Comparison of ENCODE assay signal across 17 cellular contexts in genomic region chr5:71874521-71874920, GRCh38.
DNase-seq lines count a peak whose midpoint lies in the region; ATAC-seq and TF ChIP-seq lines count a peak whose summit lies in the region.
"Had no signal": no experiment of that assay in that cellular context is flagged by ENCODE, and none has a peak within 500 bp of the region (broad histone marks: within the 10 kb centered on the region; RNA-seq: fewer than 3 reads in every experiment).

No MANE protein-coding gene starts in this region.

- no peaks in the 10 kb centered on the region for H3K9me3 Mint-ChIP-seq in activated CD4-positive, alpha-beta T cell treated with anti-CD3 and anti-CD28 coated beads, Interleukin-2, amount 10 ng/mL, durations not matched to agents 24 days and 14 days
- H3K9me3 Mint-ChIP-seq in neural progenitor cell (peaks cover 9% of the 10 kb centered on the region), type B pancreatic cell (peaks cover 7% of the 10 kb centered on the region)
- H3K9me3 Mint-ChIP-seq in naive thymus-derived CD8-positive, alpha-beta T cell = peaks cover 0 to 6% (median 0%) of the 10 kb centered on the region in 9 donors

- peaks cover 14% of the 10 kb centered on the region for H3K27me3 Mint-ChIP-seq in activated CD4-positive, alpha-beta T cell treated with anti-CD3 and anti-CD28 coated beads, Interleukin-2, amount 10 ng/mL, durations not matched to agents 24 days and 14 days
- H3K27me3 Mint-ChIP-seq in neural progenitor cell (ENCODE audit: insufficient read depth, low read depth) = peaks cover 2% of the 10 kb centered on the region
- no peaks in the 10 kb centered on the region for H3K27me3 Mint-ChIP-seq in type B pancreatic cell
- H3K27me3 Mint-ChIP-seq in naive thymus-derived CD8-positive, alpha-beta T cell = peaks cover 3 to 11% (median 8%) of the 10 kb centered on the region in 5 donors

- no peaks in the 10 kb centered on the region for H3K36me3 ChIP-seq in ascending aorta
- H3K36me3 ChIP-seq in neural progenitor cell = peaks cover 6% of the 10 kb centered on the region
- H3K36me3 ChIP-seq: BLaER1 had no signal

- H3K9ac ChIP-seq in neural progenitor cell = no peak overlapping the region
- H3K9ac ChIP-seq: BLaER1 had no signal

- H3K4me3 Mint-ChIP-seq in activated CD4-positive, alpha-beta T cell treated with anti-CD3 and anti-CD28 coated beads, Interleukin-2, amount 10 ng/mL, durations not matched to agents 24 days and 14 days = no peak overlapping the region
- H3K4me3 Mint-ChIP-seq in neural progenitor cell (peak overlapping the region; percentile 7), type B pancreatic cell (no peak overlapping the region)
- H3K4me3 Mint-ChIP-seq in naive thymus-derived CD8-positive, alpha-beta T cell = no peak overlapping the region
- H3K4me3 Mint-ChIP-seq: CD14-positive monocyte; CD4-positive, alpha-beta memory T cell; H9 had no signal

- H3K4me3 ChIP-seq in ascending aorta (no peak overlapping the region), neural progenitor cell (no peak overlapping the region)
- H3K4me3 ChIP-seq: BLaER1 had no signal

- no peaks in the 10 kb centered on the region for H3K79me2 ChIP-seq in neural progenitor cell (ENCODE audit: low read depth)

- no peak for ATAC-seq in naive thymus-derived CD8-positive, alpha-beta T cell

- H3K9me3 ChIP-seq in ascending aorta = peaks cover 0 to 6% of the 10 kb centered on the region in 2 donors
- no peaks in the 10 kb centered on the region for H3K9me3 ChIP-seq in neural progenitor cell (ENCODE audit: low read depth)
- H3K9me3 ChIP-seq: BLaER1 had no signal

- no peaks in the 10 kb centered on the region for H3K4me1 Mint-ChIP-seq in activated CD4-positive, alpha-beta T cell treated with anti-CD3 and anti-CD28 coated beads, Interleukin-2, amount 10 ng/mL, durations not matched to agents 24 days and 14 days
- H3K4me1 Mint-ChIP-seq in neural progenitor cell = peaks cover 5% of the 10 kb centered on the region
- peaks cover 5% of the 10 kb centered on the region for H3K4me1 Mint-ChIP-seq in type B pancreatic cell (ENCODE audit: unreplicated experiment)
- H3K4me1 Mint-ChIP-seq in naive thymus-derived CD8-positive, alpha-beta T cell = no peaks in the 10 kb centered on the region
- H3K4me1 Mint-ChIP-seq: CD14-positive monocyte; CD4-positive, alpha-beta memory T cell had no signal

- peaks cover 0 to 5% of the 10 kb centered on the region in 2 donors for H3K4me1 ChIP-seq in ascending aorta
- H3K4me1 ChIP-seq in neural progenitor cell = no peaks in the 10 kb centered on the region
- H3K4me1 ChIP-seq: BLaER1 had no signal

- H3F3A ChIP-seq in neural progenitor cell (ENCODE audit: low read depth) = no peaks in the 10 kb centered on the region

- POLR2A ChIA-PET in naive thymus-derived CD8-positive, alpha-beta T cell (lab: Charles Lee) = no interaction called here

- no peak overlapping the region for H2AFZ ChIP-seq in neural progenitor cell (replicated peaks)

- in situ Hi-C loops in GM13977 (cut with MboI; ENCODE audit: low pct_unique_long_range_greater_than_20kb, low sequenced_read_pairs, unreplicated experiment) = no loop called here

- DNase-seq in activated CD4-positive, alpha-beta T cell treated with anti-CD3 and anti-CD28 coated beads, Interleukin-2, amount 10 ng/mL, durations not matched to agents 24 days and 14 days = peak; percentile 4
- DNase-seq in activated CD4-positive, alpha-beta T cell treated with anti-CD3 and anti-CD28 coated beads, Interleukin-2, amount 50 U/mL, for 1 hour = no peak
- no peak for DNase-seq in ascending aorta (ENCODE audit: low spot score in 2 of 2)
- DNase-seq in neural progenitor cell (ENCODE audit: low spot score) = no peak
- no peak for DNase-seq in type B pancreatic cell (ENCODE audit: extremely low spot score, unreplicated experiment)
- no peak for DNase-seq in naive thymus-derived CD8-positive, alpha-beta T cell
- no peak for DNase-seq in GM13977 (ENCODE audit: low spot score)
- no peak for DNase-seq in posterior cingulate gyrus
- DNase-seq: CD4-positive, alpha-beta memory T cell; DMS53; DND-41; EL; H9; IMR-90 had no signal

- H3K36me3 Mint-ChIP-seq in activated CD4-positive, alpha-beta T cell treated with anti-CD3 and anti-CD28 coated beads, Interleukin-2, amount 10 ng/mL, durations not matched to agents 24 days and 14 days (ENCODE audit: low read depth) = no peaks in the 10 kb centered on the region
- no peaks in the 10 kb centered on the region for H3K36me3 Mint-ChIP-seq in neural progenitor cell
- H3K36me3 Mint-ChIP-seq in type B pancreatic cell = no peaks in the 10 kb centered on the region
- H3K36me3 Mint-ChIP-seq in naive thymus-derived CD8-positive, alpha-beta T cell = peaks cover 0 to 5% (median 0%) of the 10 kb centered on the region in 3 donors
- H3K36me3 Mint-ChIP-seq: CD14-positive monocyte; CD4-positive, alpha-beta memory T cell had no signal

- H4K20me1 ChIP-seq in neural progenitor cell (ENCODE audit: low read depth) = no peaks in the 10 kb centered on the region
- H4K20me1 ChIP-seq: BLaER1 had no signal

- no peak overlapping the region for H3K4me2 ChIP-seq in neural progenitor cell
- H3K4me2 ChIP-seq: BLaER1 had no signal

- H3K27ac Mint-ChIP-seq in activated CD4-positive, alpha-beta T cell treated with anti-CD3 and anti-CD28 coated beads, Interleukin-2, amount 10 ng/mL, durations not matched to agents 24 days and 14 days = no peak overlapping the region
- no peak overlapping the region for H3K27ac Mint-ChIP-seq in neural progenitor cell
- H3K27ac Mint-ChIP-seq in type B pancreatic cell = peak overlapping the region; percentile 52
- H3K27ac Mint-ChIP-seq in naive thymus-derived CD8-positive, alpha-beta T cell = no peak overlapping the region
- H3K27ac Mint-ChIP-seq: CD14-positive monocyte; CD4-positive, alpha-beta memory T cell; H9 had no signal

- no peaks in the 10 kb centered on the region for H3K27me3 ChIP-seq in ascending aorta
- H3K27me3 ChIP-seq in neural progenitor cell = no peaks in the 10 kb centered on the region
- H3K27me3 ChIP-seq: BLaER1 had no signal

- intact Hi-C loops in activated CD4-positive, alpha-beta T cell treated with anti-CD3 and anti-CD28 coated beads, Interleukin-2, amount 10 ng/mL, durations not matched to agents 24 days and 14 days (cut with micrococcal nuclease) = no loop called here
- intact Hi-C loops in ascending aorta (cut with DNase I) = no loop called here
- intact Hi-C loops in posterior cingulate gyrus (cut with DNase I) = no loop called here

- peak overlapping the region; percentile 34 to 54 for H3K27ac ChIP-seq in ascending aorta
- no peak overlapping the region for H3K27ac ChIP-seq in neural progenitor cell
- H3K27ac ChIP-seq: 22Rv1, BLaER1 had no signal

- TF ChIP-seq CTCF in ascending aorta (IDR thresholded peaks at IDR 0.05) (no peak), neural progenitor cell (IDR thresholded peaks at IDR 0.05) (no peak), type B pancreatic cell (conservative IDR thresholded peaks at IDR 0.05) (no peak), GM13977 (IDR thresholded peaks at IDR 0.05; ENCODE audit: extremely low read depth, insufficient read depth, missing control alignments) (no peak)
